ENCODE assay signal across 13 cellular contexts in genomic region chr4:102575369-102576129, GRCh38.
DNase-seq lines count a peak whose midpoint lies in the region; ATAC-seq, FAIRE-seq and TF ChIP-seq lines count a peak whose summit lies in the region.
"Had no signal": no experiment of that assay in that cellular context is flagged by ENCODE, and none has a peak within 500 bp of the region (broad histone marks: within the 10 kb centered on the region; RNA-seq: fewer than 3 reads in every experiment).

No MANE protein-coding gene starts in this region.

- BruUV-seq in MCF 10A (replicated peaks; lab: Mats Ljungman, UMichigan) = no TSS peak

- H3K4me1 ChIP-seq in breast epithelium (no peaks in the 10 kb centered on the region), esophagus squamous epithelium (no peaks in the 10 kb centered on the region)

- H3K36me3 ChIP-seq in breast epithelium (no peaks in the 10 kb centered on the region), esophagus squamous epithelium (peaks cover 0 to 57% (median 5%) of the 10 kb centered on the region in 3 donors)

- no peak for ATAC-seq in activated CD8-positive, alpha-beta T cell treated with anti-CD3 and anti-CD28 coated beads, Interleukin-2, amount 10 ng/mL, durations not matched to agents 7 days and 5 days
- ATAC-seq in HG02759 (IDR thresholded peaks at IDR 0.05; ENCODE audit: unreplicated experiment) (no peak), HG03457 (IDR thresholded peaks at IDR 0.05; ENCODE audit: unreplicated experiment) (no peak)

- H3K4me1 Mint-ChIP-seq in MCF 10A (ENCODE audit: insufficient read depth, unreplicated experiment) = peaks cover 22% of the 10 kb centered on the region
- H3K4me1 Mint-ChIP-seq in activated CD8-positive, alpha-beta T cell treated with anti-CD3 and anti-CD28 coated beads, Interleukin-2, amount 10 ng/mL, durations not matched to agents 7 days and 5 days (ENCODE audit: low read depth) = peaks cover 79% of the 10 kb centered on the region
- H3K4me1 Mint-ChIP-seq: nephron had no signal

- H3K27me3 ChIP-seq in breast epithelium = no peaks in the 10 kb centered on the region
- no peaks in the 10 kb centered on the region for H3K27me3 ChIP-seq in esophagus squamous epithelium

- intact Hi-C loops in MCF 10A (cut with micrococcal nuclease) = no loop called here
- intact Hi-C loops in breast epithelium (cut with DNase I; ENCODE audit: low total_unique reads) = no loop called here
- intact Hi-C loops in esophagus squamous epithelium (cut with DNase I) = no loop called here

- H3K9me3 Mint-ChIP-seq in MCF 10A (ENCODE audit: unreplicated experiment) = no peaks in the 10 kb centered on the region
- H3K9me3 Mint-ChIP-seq in activated CD8-positive, alpha-beta T cell treated with anti-CD3 and anti-CD28 coated beads, Interleukin-2, amount 10 ng/mL, durations not matched to agents 7 days and 5 days (ENCODE audit: insufficient read depth) = peaks cover 1% of the 10 kb centered on the region

- no peaks in the 10 kb centered on the region for H3K27me3 Mint-ChIP-seq in MCF 10A (ENCODE audit: insufficient read depth, unreplicated experiment)
- no peaks in the 10 kb centered on the region for H3K27me3 Mint-ChIP-seq in activated CD8-positive, alpha-beta T cell treated with anti-CD3 and anti-CD28 coated beads, Interleukin-2, amount 10 ng/mL, durations not matched to agents 7 days and 5 days (ENCODE audit: low read depth)
- H3K27me3 Mint-ChIP-seq: B cell had no signal

- WGBS in esophagus squamous epithelium, 2 donors = 73 to 85% methylated on average over 6 of the region's 6 CpGs

- POLR2A ChIA-PET in MCF 10A (lab: Yijun Ruan, JAX) = interaction anchor here (1.2 to 2.1 kb wide), 3 partner anchors 8 to 74 kb away, joined by 3 to 19 read pairs (median 3); partner anchors contain the start of gene NFKB1
- POLR2A ChIA-PET in activated CD8-positive, alpha-beta T cell treated with anti-CD3 and anti-CD28 coated beads, Interleukin-2, amount 10 ng/mL, durations not matched to agents 7 days and 5 days (lab: Charles Lee) = interaction anchor here (0.6 to 0.8 kb wide), 3 partner anchors 9 to 28 kb away, joined by 3 to 4 read pairs (median 3); no protein-coding TSS in a partner anchor

- H3K4me3 ChIP-seq in breast epithelium (no peak overlapping the region), esophagus squamous epithelium (no peak overlapping the region)

- no peak for TF ChIP-seq POLR2A in breast epithelium (IDR thresholded peaks at IDR 0.05)
- TF ChIP-seq POLR2A in esophagus squamous epithelium (IDR thresholded peaks at IDR 0.05) = no peak

- CTCF ChIA-PET in MCF 10A (lab: Yijun Ruan, JAX) = interaction anchor here (0.6 kb wide), 3 partner anchors 12 to 48 kb away, joined by 3 to 5 read pairs (median 4); no protein-coding TSS in a partner anchor
- CTCF ChIA-PET in activated CD8-positive, alpha-beta T cell treated with anti-CD3 and anti-CD28 coated beads, Interleukin-2, amount 10 ng/mL, durations not matched to agents 7 days and 5 days (lab: Charles Lee) = interaction anchor here (0.7 to 1.1 kb wide), 4 partner anchors 9 to 73 kb away, joined by 3 to 4 read pairs (median 3); no protein-coding TSS in a partner anchor

- TF ChIP-seq CTCF in MCF 10A (IDR thresholded peaks at IDR 0.05; ENCODE audit: unreplicated experiment) = no peak
- TF ChIP-seq CTCF in breast epithelium (IDR thresholded peaks at IDR 0.05) = no peak
- no peak for TF ChIP-seq CTCF in esophagus squamous epithelium (IDR thresholded peaks at IDR 0.05)

- DNase-seq in MCF 10A (ENCODE audit: unreplicated experiment) (no peak), breast epithelium (ENCODE audit: low spot score in 2 of 2) (no peak), frontal cortex (ENCODE audit: low spot score in 2 of 2) (no peak), urothelium cell line (ENCODE audit: low spot score) (peak; percentile 7), esophagus squamous epithelium (lab: John Stamatoyannopoulos, UW) (no peak)
- no peak for DNase-seq in activated CD8-positive, alpha-beta T cell treated with anti-CD3 and anti-CD28 coated beads, Interleukin-2, amount 10 ng/mL, durations not matched to agents 7 days and 5 days
- DNase-seq: activated effector memory CD4-positive, alpha-beta T cell treated with Interleukin-2 at 50 U/mL for 16 hours; NCI-H1105 treated with DMSO at 0.1 percent for 48 hours; SHP77 treated with DMSO at 0.1 percent for 48 hours had no signal

- peak overlapping the region; percentile 47 for H3K27ac Mint-ChIP-seq in MCF 10A (ENCODE audit: low read depth, unreplicated experiment)
- peak overlapping the region; percentile 60 for H3K27ac Mint-ChIP-seq in activated CD8-positive, alpha-beta T cell treated with anti-CD3 and anti-CD28 coated beads, Interleukin-2, amount 10 ng/mL, durations not matched to agents 7 days and 5 days
- H3K27ac Mint-ChIP-seq: B cell, nephron had no signal

- H3K9me3 ChIP-seq in breast epithelium = no peaks in the 10 kb centered on the region
- H3K9me3 ChIP-seq in esophagus squamous epithelium = no peaks in the 10 kb centered on the region

- peak overlapping the region; percentile 13 for H3K4me3 Mint-ChIP-seq in MCF 10A (ENCODE audit: unreplicated experiment)
- H3K4me3 Mint-ChIP-seq in activated CD8-positive, alpha-beta T cell treated with anti-CD3 and anti-CD28 coated beads, Interleukin-2, amount 10 ng/mL, durations not matched to agents 7 days and 5 days = no peak overlapping the region
- H3K4me3 Mint-ChIP-seq: B cell, nephron had no signal

- H3K36me3 Mint-ChIP-seq in MCF 10A (ENCODE audit: insufficient read depth, unreplicated experiment) = peaks cover 40% of the 10 kb centered on the region
- H3K36me3 Mint-ChIP-seq in activated CD8-positive, alpha-beta T cell treated with anti-CD3 and anti-CD28 coated beads, Interleukin-2, amount 10 ng/mL, durations not matched to agents 7 days and 5 days (ENCODE audit: low read depth) = peaks cover 84% of the 10 kb centered on the region

- FAIRE-seq in frontal cortex (lab: Jason Lieb, UNC) (peak; percentile 51), urothelium cell line (lab: Jason Lieb, UNC) (no peak)

- H3K27ac ChIP-seq in breast epithelium (no peak overlapping the region), esophagus squamous epithelium (no peak overlapping the region)
